Comparison of ENCODE assay signal across 9 cellular contexts in genomic region chr1:18109756-18110597, GRCh38. TPM values are rescaled to one million over a fixed set of nuclear protein-coding genes. Genes with fewer than 3 reads are reported as not detected.
DNase-seq lines count a peak whose midpoint lies in the region; ATAC-seq and TF ChIP-seq lines count a peak whose summit lies in the region.
"Had no signal": no experiment of that assay in that cellular context is flagged by ENCODE, and none has a peak within 500 bp of the region (broad histone marks: within the 10 kb centered on the region; RNA-seq: fewer than 3 reads in every experiment).

No MANE protein-coding gene starts in this region.

- no peak overlapping the region for H3K9ac ChIP-seq in trophoblast cell (ENCODE audit: low read length)

- no peaks in the 10 kb centered on the region for H3K4me1 Mint-ChIP-seq in activated T-helper 2 cell treated with anti-CD3 and anti-CD28 coated beads, Interferon-gamma antibody, Interleukin-2, Interleukin-4, amounts not matched to agents 10 μg/mL and 5 μg/mL and 100 μg/mL, durations not matched to agents 14 hours and 24 hours and 36 hours (ENCODE audit: low read depth)

- H3K27me3 ChIP-seq in foreskin keratinocyte (peaks cover 73% of the 10 kb centered on the region), trophoblast cell (ENCODE audit: insufficient read depth, low read length) (peaks cover 56% of the 10 kb centered on the region)

- H3K36me3 ChIP-seq in trophoblast cell (ENCODE audit: control insufficient read depth in 1 of 2, insufficient read depth in 2 of 2, low read length in 2 of 2), result no peaks in the 10 kb centered on the region

- H3K27ac ChIP-seq in foreskin keratinocyte (no peak overlapping the region), trophoblast cell (ENCODE audit: low read depth, low read length) (no peak overlapping the region)

- H3K23ac ChIP-seq in trophoblast cell (ENCODE audit: low read length), result no peak overlapping the region

- H3K4me3 ChIP-seq in trophoblast cell (ENCODE audit: low read depth, low read length), result no peak overlapping the region

- H3K9me3 ChIP-seq in trophoblast cell (ENCODE audit: insufficient read depth, low read depth, low read length), result peaks cover 4% of the 10 kb centered on the region

- no peaks in the 10 kb centered on the region for H3K36me3 Mint-ChIP-seq in activated T-helper 2 cell treated with anti-CD3 and anti-CD28 coated beads, Interferon-gamma antibody, Interleukin-2, Interleukin-4, amounts not matched to agents 10 μg/mL and 5 μg/mL and 100 μg/mL, durations not matched to agents 14 hours and 24 hours and 36 hours (ENCODE audit: low read depth)

- H3K4me2 ChIP-seq in trophoblast cell (ENCODE audit: low read length), result peak overlapping the region; percentile 46

- H4K8ac ChIP-seq in trophoblast cell (ENCODE audit: low read depth, low read length), result no peak overlapping the region

- no peak overlapping the region for H2AFZ ChIP-seq in trophoblast cell (ENCODE audit: insufficient read depth, low read length, poor library complexity)

- in situ Hi-C loops in GM13976 (cut with MboI; ENCODE audit: low sequenced_read_pairs, unreplicated experiment), result no loop called here

- H4K12ac ChIP-seq in trophoblast cell (ENCODE audit: low read depth, low read length), result no peak overlapping the region

- no peak overlapping the region for H3K4ac ChIP-seq in trophoblast cell (ENCODE audit: low read depth, low read length)

- intact Hi-C loops in activated T-helper 2 cell treated with anti-CD3 and anti-CD28 coated beads, Interferon-gamma antibody, Interleukin-2, Interleukin-4, amounts not matched to agents 10 μg/mL and 5 μg/mL and 100 μg/mL, durations not matched to agents 14 hours and 24 hours and 36 hours (cut with micrococcal nuclease), result loop anchor here (5.0 kb wide), 1 partner anchor 532 kb away; no protein-coding TSS in a partner anchor

- H3K9me3 Mint-ChIP-seq in activated T-helper 2 cell treated with anti-CD3 and anti-CD28 coated beads, Interferon-gamma antibody, Interleukin-2, Interleukin-4, amounts not matched to agents 10 μg/mL and 5 μg/mL and 100 μg/mL, durations not matched to agents 14 hours and 24 hours and 36 hours, result no peaks in the 10 kb centered on the region

- H3K27ac Mint-ChIP-seq in activated T-helper 2 cell treated with anti-CD3 and anti-CD28 coated beads, Interferon-gamma antibody, Interleukin-2, Interleukin-4, amounts not matched to agents 10 μg/mL and 5 μg/mL and 100 μg/mL, durations not matched to agents 14 hours and 24 hours and 36 hours, result no peak overlapping the region

- H3K79me1 ChIP-seq in trophoblast cell (ENCODE audit: low read length), result no peaks in the 10 kb centered on the region

- TF ChIP-seq CTCF in GM10266 (IDR thresholded peaks at IDR 0.05; ENCODE audit: control insufficient read depth, insufficient read depth, low read depth, missing control alignments) (no peak), foreskin keratinocyte (conservative IDR thresholded peaks at IDR 0.05) (peak; percentile 39), GM13976 (IDR thresholded peaks at IDR 0.05; ENCODE audit: borderline replicate concordance, control extremely low read depth, extremely low read depth, insufficient read depth, missing control alignments) (no peak)

- no peak overlapping the region for H2AK5ac ChIP-seq in trophoblast cell (ENCODE audit: low read length)

- H3K27me3 Mint-ChIP-seq in activated T-helper 2 cell treated with anti-CD3 and anti-CD28 coated beads, Interferon-gamma antibody, Interleukin-2, Interleukin-4, amounts not matched to agents 10 μg/mL and 5 μg/mL and 100 μg/mL, durations not matched to agents 14 hours and 24 hours and 36 hours (ENCODE audit: low read depth), result peaks cover 55% of the 10 kb centered on the region

- H3K14ac ChIP-seq in trophoblast cell (ENCODE audit: low read length), result no peak overlapping the region

- ATAC-seq in foreskin keratinocyte (peak; percentile 26), HG03280 (IDR thresholded peaks at IDR 0.05; ENCODE audit: unreplicated experiment) (no peak)

- WGBS in trophoblast cell (ENCODE audit: extremely low coverage, insufficient coverage, insufficient read length), result no CpG with 5 or more reads among the region's 60 CpGs

- no peak overlapping the region for H4K91ac ChIP-seq in trophoblast cell (ENCODE audit: low read depth, low read length)

- no peak overlapping the region for H2BK120ac ChIP-seq in trophoblast cell (ENCODE audit: insufficient read depth, low read length, poor library complexity)

- H2BK12ac ChIP-seq in trophoblast cell (ENCODE audit: low read length), result no peak overlapping the region

- peak; percentile 23 for DNase-seq in GM10266 (ENCODE audit: extremely low spot score)
- DNase-seq in NCI-H526 (lab: John Stamatoyannopoulos, UW), result peak; percentile 72 to 86
- DNase-seq in foreskin keratinocyte, result no peak
- no peak for DNase-seq in trophoblast cell
- no peak for DNase-seq in GM13976 (ENCODE audit: low spot score)
- DNase-seq in mucosa of gallbladder (ENCODE audit: low spot score), result no peak
- DNase-seq in activated T-helper 2 cell treated with anti-CD3 and anti-CD28 coated beads, Interferon-gamma antibody, Interleukin-2, Interleukin-4, amounts not matched to agents 10 μg/mL and 5 μg/mL and 100 μg/mL, durations not matched to agents 14 hours and 24 hours and 36 hours (ENCODE audit: low spot score), result no peak

- H3K4me3 Mint-ChIP-seq in activated T-helper 2 cell treated with anti-CD3 and anti-CD28 coated beads, Interferon-gamma antibody, Interleukin-2, Interleukin-4, amounts not matched to agents 10 μg/mL and 5 μg/mL and 100 μg/mL, durations not matched to agents 14 hours and 24 hours and 36 hours (ENCODE audit: low read depth), result no peak overlapping the region

- H3K18ac ChIP-seq in trophoblast cell (ENCODE audit: low read length), result no peak overlapping the region

- no peaks in the 10 kb centered on the region for H3K79me2 ChIP-seq in trophoblast cell (ENCODE audit: control insufficient read depth, insufficient read depth, low read length, poor library complexity)

- no peak overlapping the region for H2BK5ac ChIP-seq in trophoblast cell (ENCODE audit: low read depth, low read length, poor library complexity)

- H3K4me1 ChIP-seq in foreskin keratinocyte, result no peaks in the 10 kb centered on the region
- H3K4me1 ChIP-seq in trophoblast cell (ENCODE audit: control insufficient read depth in 1 of 2, insufficient read depth in 2 of 2, low read length in 2 of 2), result peaks cover 0 to 6% of the 10 kb centered on the region in 2 experiments

RNA-seq across cellular contexts. Expression of gene IGSF21, which starts 2.4 kb away (rescaled TPM):
- not detected in 2 replicates for total RNA-seq in foreskin keratinocyte
- polyA plus RNA-seq in foreskin keratinocyte, result not detected in 2 replicates
- 0.15 and 0.27 TPM in 2 replicates for polyA plus RNA-seq in trophoblast cell (2013)
- 7.0 TPM for total RNA-seq in mucosa of gallbladder
- total RNA-seq in activated T-helper 2 cell treated with anti-CD3 and anti-CD28 coated beads, Interferon-gamma antibody, Interleukin-2, Interleukin-4, amounts not matched to agents 10 μg/mL and 5 μg/mL and 100 μg/mL, durations not matched to agents 14 hours and 24 hours and 36 hours, result not detected in 2 replicates
- total RNA-seq: dermis microvascular lymphatic vessel endothelial cell had no signal

Comparison
In these comparisons a context has a peak if more than half of its experiments do, and no peak if none do; other contexts are left out.
1. DNase-seq: peak in GM10266 (single experiment) and NCI-H526 (2 of 2); none in foreskin keratinocyte (0 of 2), trophoblast cell (0 of 2), GM13976 (single experiment), mucosa of gallbladder (single experiment) and activated T-helper 2 cell treated with anti-CD3 and anti-CD28 coated beads, Interferon-gamma antibody, Interleukin-2, Interleukin-4, amounts not matched to agents 10 μg/mL and 5 μg/mL and 100 μg/mL, durations not matched to agents 14 hours and 24 hours and 36 hours (single experiment).